In the genomic region with DNA sequence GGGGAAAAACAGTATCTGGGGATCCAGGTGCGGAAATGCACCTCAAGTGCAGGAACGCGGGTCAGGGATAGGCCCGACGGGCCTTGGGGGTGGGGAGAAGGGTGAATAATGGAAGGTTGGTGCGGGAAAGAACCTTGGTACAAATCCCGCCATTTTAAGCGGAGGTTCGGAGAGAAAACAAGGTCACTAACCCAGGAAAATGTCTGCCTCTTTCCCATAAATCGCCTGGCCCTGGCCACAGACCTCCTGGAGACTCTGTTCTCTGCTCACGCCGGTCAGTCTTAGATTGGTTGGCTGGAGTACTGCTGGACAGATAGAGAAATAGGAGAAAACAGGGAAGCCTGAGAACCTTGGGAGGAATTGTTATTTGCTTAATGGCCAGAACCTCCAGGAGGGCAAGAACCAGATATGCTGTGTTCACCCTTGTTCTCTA, we compare ENCODE assay signal across 8 cellular contexts. TPM values are rescaled to one million over a fixed set of nuclear protein-coding genes. Genes with fewer than 3 reads are reported as not detected.
DNase-seq lines count a peak whose midpoint lies in the region; ATAC-seq and TF ChIP-seq lines count a peak whose summit lies in the region.

No MANE protein-coding gene starts in this region.

- intact Hi-C loops in CD4-positive, alpha-beta T cell (cut with DNase I, micrococcal nuclease): loop anchor here (10.0 kb wide), 4 partner anchors 99 to 2001 kb away; partner anchors contain the start of genes LAP3 (in 1 of the 2) and TAPT1 (in 1 of the 2)
- intact Hi-C loops in mammary epithelial cell (cut with micrococcal nuclease) (loop anchor here (10.0 kb wide), 1 partner anchor 239 kb away; no protein-coding TSS in a partner anchor), upper lobe of right lung (cut with DNase I) (no loop called here)

- POLR2A ChIA-PET in CD4-positive, alpha-beta T cell (lab: Charles Lee): interaction anchor here (0.9 to 4.0 kb wide), 13 partner anchors 10 to 655 kb away, joined by 3 to 42 read pairs (median 3); partner anchors contain the start of genes CPEB2 and FAM200B

- H3K4me3 ChIP-seq in NB4 (ENCODE audit: low read depth, low read length): peak overlapping the region; percentile 3
- peak overlapping the region in 1 of 3 experiments; percentile 52 for H3K4me3 ChIP-seq in mammary epithelial cell (replicated peaks in 1 of 3; ENCODE audit: insufficient read depth in 1 of 3, low read depth in 2 of 3, low read length in 3 of 3)
- peak overlapping the region; percentile 68 for H3K4me3 ChIP-seq in upper lobe of right lung

- dilution Hi-C loops in mammary epithelial cell (cut with HindIII; ENCODE audit: low sequenced_read_pairs): no loop called here

- no peak for TF ChIP-seq CTCF in CD4-positive, alpha-beta T cell (IDR thresholded peaks at IDR 0.05)
- TF ChIP-seq CTCF in NB4 (IDR thresholded peaks at IDR 0.05; ENCODE audit: low read depth, low read length) (no peak), mammary epithelial cell (conservative IDR thresholded peaks at IDR 0.05 in 1 of 2, IDR thresholded peaks at IDR 0.05 in 1 of 2; ENCODE audit: extremely low read depth in 1 of 2, insufficient read depth in 1 of 2, low read depth in 1 of 2, low read length in 2 of 2) (no peak), upper lobe of right lung (IDR thresholded peaks at IDR 0.05) (no peak)

- H4K20me1 ChIP-seq in mammary epithelial cell (ENCODE audit: insufficient read depth, low read length): no peaks in the 10 kb centered on the region

- H3K4me3 Mint-ChIP-seq in CD4-positive, alpha-beta T cell: peak overlapping the region; percentile 93

- BruUV-seq in mammary epithelial cell (replicated peaks; lab: Mats Ljungman, UMichigan): no TSS peak

- no peaks in the 10 kb centered on the region for H3K9me3 Mint-ChIP-seq in CD4-positive, alpha-beta T cell

- H3K27me3 ChIP-seq in CD4-positive, alpha-beta T cell (ENCODE audit: control insufficient read depth, insufficient read depth, low read length): no peaks in the 10 kb centered on the region
- no peaks in the 10 kb centered on the region for H3K27me3 ChIP-seq in mammary epithelial cell (ENCODE audit: insufficient read depth, low read length)
- H3K27me3 ChIP-seq in upper lobe of right lung: no peaks in the 10 kb centered on the region

- no peaks in the 10 kb centered on the region for H3K9me3 ChIP-seq in CD4-positive, alpha-beta T cell (ENCODE audit: control insufficient read depth, low read length)
- H3K9me3 ChIP-seq in mammary epithelial cell (replicated peaks; ENCODE audit: insufficient read depth, low read length) (no peaks in the 10 kb centered on the region), upper lobe of right lung (no peaks in the 10 kb centered on the region)

- peaks cover 7% of the 10 kb centered on the region for H3K36me3 Mint-ChIP-seq in CD4-positive, alpha-beta T cell (ENCODE audit: low read depth)

- peak overlapping the region; percentile 97 for H3K4me2 ChIP-seq in mammary epithelial cell (ENCODE audit: insufficient read depth, low read depth, low read length)

- no peak for ATAC-seq in CD4-positive, alpha-beta T cell (ENCODE audit: poor library complexity)
- peak; percentile 41 for ATAC-seq in upper lobe of right lung
- ATAC-seq in GM18867 (IDR thresholded peaks at IDR 0.05; ENCODE audit: unreplicated experiment): no peak

- peak overlapping the region; percentile 100 for H2AFZ ChIP-seq in mammary epithelial cell (ENCODE audit: low read depth, low read length)

- H3K9ac ChIP-seq in mammary epithelial cell (ENCODE audit: insufficient read depth, low read length): peak overlapping the region; percentile 70

- H3K4me1 Mint-ChIP-seq in CD4-positive, alpha-beta T cell (ENCODE audit: low read depth): peaks cover 42% of the 10 kb centered on the region

- peak overlapping the region; percentile 90 for H3K27ac Mint-ChIP-seq in CD4-positive, alpha-beta T cell

- peaks cover 8% of the 10 kb centered on the region for H3K36me3 ChIP-seq in mammary epithelial cell (ENCODE audit: insufficient read depth, low read length)
- H3K36me3 ChIP-seq in upper lobe of right lung: no peaks in the 10 kb centered on the region

- CTCF ChIA-PET in CD4-positive, alpha-beta T cell (lab: Charles Lee): interaction anchor here (1.4 kb wide), 1 partner anchor 424 kb away, joined by 3 read pairs; no protein-coding TSS in a partner anchor
- CTCF ChIA-PET in mammary epithelial cell (lab: Charles Lee; ENCODE audit: low non-redundant PET): interaction anchor here (0.7 kb wide), 1 partner anchor 20 kb away, joined by 4 read pairs; no protein-coding TSS in a partner anchor

- in situ Hi-C loops in mammary epithelial cell (cut with MboI; ENCODE audit: low sequenced_read_pairs in 2 of 2): no loop called here

- DNase-seq in CD4-positive, alpha-beta T cell: no peak
- DNase-seq in NB4 (ENCODE audit: low read depth) (no peak), mammary epithelial cell (no peak), medulla oblongata (ENCODE audit: extremely low spot score) (peak; percentile 42), upper lobe of right lung (no peak), NCI-H2171 (lab: John Stamatoyannopoulos, UW) (no peak)
- no peak for DNase-seq in activated CD8-positive, alpha-beta memory T cell treated with anti-CD3 and anti-CD28 coated beads for 24 hours

- H3K79me2 ChIP-seq in mammary epithelial cell (ENCODE audit: insufficient read depth, low read length): peaks cover 42% of the 10 kb centered on the region

- 17% methylated on average over 9 of the region's 12 CpGs for WGBS in mammary epithelial cell (ENCODE audit: low coverage, missing lambda C conversion rate)

- H3K4me1 ChIP-seq in mammary epithelial cell (ENCODE audit: insufficient read depth, low read length) (peaks cover 29% of the 10 kb centered on the region), upper lobe of right lung (peaks cover 27% of the 10 kb centered on the region)

- H3K27ac ChIP-seq in CD4-positive, alpha-beta T cell (ENCODE audit: low read depth, low read length): peak overlapping the region; percentile 90
- peak overlapping the region; percentile 88 for H3K27ac ChIP-seq in mammary epithelial cell (ENCODE audit: insufficient read depth, low read depth, low read length)
- peak overlapping the region; percentile 99 for H3K27ac ChIP-seq in upper lobe of right lung

- H3K27me3 Mint-ChIP-seq in CD4-positive, alpha-beta T cell: no peaks in the 10 kb centered on the region

- TF ChIP-seq POLR2A in NB4 (IDR thresholded peaks at IDR 0.05; ENCODE audit: extremely low read depth, insufficient read length): no peak

RNA-seq across cellular contexts. Expression of gene FBXL5, which starts 0.9 kb away (rescaled TPM):
- total RNA-seq in CD4-positive, alpha-beta T cell: 10 to 100 TPM; 60.1 to 62.5 TPM
- total RNA-seq in mammary epithelial cell (100 to 1,000 TPM in 1 of 2 donors, 10 to 100 TPM in 1; 72.1 to 109 TPM), upper lobe of right lung (101 TPM)
- 31.2 TPM for polyA plus RNA-seq in mammary epithelial cell
- 41.3 TPM for polyA minus RNA-seq in mammary epithelial cell

RNA-seq across cellular contexts. Expression of gene FAM200B, which starts 25.6 kb away (rescaled TPM):
- 10 to 100 TPM; 18.5 to 22.1 TPM for total RNA-seq in CD4-positive, alpha-beta T cell
- total RNA-seq in mammary epithelial cell: 10 to 100 TPM; 19.3 to 36.1 TPM
- 22.8 TPM for polyA plus RNA-seq in mammary epithelial cell
- 7.6 TPM for polyA minus RNA-seq in mammary epithelial cell
- total RNA-seq in upper lobe of right lung: 29.3 TPM

RNA-seq across cellular contexts. Expression of gene BST1, which starts 46.8 kb away (rescaled TPM):
- 1 to 10 TPM; 1.0 to 1.2 TPM for total RNA-seq in CD4-positive, alpha-beta T cell
- total RNA-seq in mammary epithelial cell: under 1 TPM; under 0.01 to 0.47 TPM
- polyA plus RNA-seq in mammary epithelial cell: 0.50 TPM
- not detected for polyA minus RNA-seq in mammary epithelial cell
- total RNA-seq in upper lobe of right lung: 11.0 TPM
